In the genomic region with DNA sequence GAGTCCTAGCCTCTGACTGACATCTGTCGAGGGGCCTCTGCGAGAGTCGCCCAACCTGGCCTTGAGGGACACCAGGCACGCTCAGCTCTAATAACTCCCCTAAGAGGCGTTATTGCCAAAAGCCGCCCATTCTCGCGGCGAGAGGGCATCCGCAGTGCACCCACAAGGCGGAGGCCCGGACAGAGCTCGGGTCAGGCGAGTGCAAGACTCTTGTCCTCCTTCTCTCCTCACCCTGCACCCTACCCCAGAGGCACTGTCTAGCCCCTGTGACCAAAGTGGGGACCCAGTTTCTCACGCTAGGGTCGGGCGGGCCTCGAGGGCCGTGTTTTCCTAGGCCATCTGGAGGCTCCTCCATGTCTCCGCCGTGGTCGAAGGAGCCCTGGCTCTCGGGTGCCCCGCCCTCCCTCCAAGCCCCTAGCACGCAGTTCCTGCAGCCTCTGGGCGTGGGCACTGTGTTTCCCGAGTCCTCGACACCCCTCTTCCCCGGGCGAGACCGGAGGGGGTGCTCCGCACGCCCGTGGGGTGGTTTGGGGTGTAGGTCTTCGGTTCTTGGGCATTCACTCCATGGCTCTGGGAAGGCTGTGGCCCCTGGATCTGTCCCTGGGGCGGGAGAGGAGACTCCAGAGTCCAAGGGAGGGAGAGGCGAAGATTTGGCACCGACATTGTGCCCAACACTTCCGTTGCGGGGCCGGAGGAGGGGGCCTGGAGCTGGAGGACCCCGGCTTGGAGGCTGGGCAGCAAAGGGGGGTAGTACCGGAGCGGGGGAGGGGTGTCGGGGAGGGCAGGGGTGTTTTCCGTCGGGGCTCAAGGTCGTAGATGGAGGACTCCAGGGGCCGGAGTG, we compare ENCODE assay signal across 9 cellular contexts. TPM values are rescaled to one million over a fixed set of nuclear protein-coding genes. Genes with fewer than 3 reads are reported as not detected.
DNase-seq lines count a peak whose midpoint lies in the region; ATAC-seq lines count a peak whose summit lies in the region.
"Had no signal": no experiment of that assay in that cellular context is flagged by ENCODE, and none has a peak within 500 bp of the region (broad histone marks: within the 10 kb centered on the region; RNA-seq: fewer than 3 reads in every experiment).

No MANE protein-coding gene starts in this region.

- no peak overlapping the region for H3K4ac ChIP-seq in neuronal stem cell (ENCODE audit: low read length)

- peak overlapping the region; percentile 49 for H2BK15ac ChIP-seq in neuronal stem cell (ENCODE audit: low read length)

- H3K27ac Mint-ChIP-seq in central memory CD8-positive, alpha-beta T cell (ENCODE audit: low read depth): no peak overlapping the region

- H3K27me3 ChIP-seq in Karpas-422 (ENCODE audit: low read length): no peaks in the 10 kb centered on the region
- H3K27me3 ChIP-seq in neuronal stem cell (ENCODE audit: control insufficient read depth in 3 of 3, insufficient read depth in 3 of 3, low read depth in 1 of 3, low read length in 3 of 3): peaks cover 19 to 59% (median 50%) of the 10 kb centered on the region in 3 experiments

- H3K9me3 Mint-ChIP-seq in central memory CD8-positive, alpha-beta T cell: no peaks in the 10 kb centered on the region

- no peak overlapping the region for H3K4me2 ChIP-seq in Karpas-422 (ENCODE audit: low read depth, low read length, poor library complexity, severe bottlenecking)
- H3K4me2 ChIP-seq in neuronal stem cell (ENCODE audit: insufficient read depth, low read length, poor library complexity, severe bottlenecking): peak overlapping the region; percentile 91

- H2AFZ ChIP-seq in Karpas-422 (ENCODE audit: low read length) (no peak overlapping the region), neuronal stem cell (ENCODE audit: low read length) (peak overlapping the region; percentile 38)

- H3K9ac ChIP-seq in Karpas-422 (ENCODE audit: low read length) (no peak overlapping the region), neuronal stem cell (ENCODE audit: low read depth, low read length, poor library complexity) (peak overlapping the region; percentile 60)

- peak; percentile 63 for DNase-seq in DMS53 (lab: John Stamatoyannopoulos, UW)
- DNase-seq in DMS53 treated with DMSO at 0.1 percent for 48 hours (lab: John Stamatoyannopoulos, UW; ENCODE audit: unreplicated experiment): no peak
- DNase-seq in Karpas-422: no peak
- no peak for DNase-seq in central memory CD8-positive, alpha-beta T cell (ENCODE audit: low spot score in 2 of 2)
- no peak for DNase-seq in neuronal stem cell (ENCODE audit: low spot score)
- no peak for DNase-seq in Right ventricle myocardium inferior (ENCODE audit: missing footprints)
- no peak for DNase-seq in SW 1271 (lab: John Stamatoyannopoulos, UW)
- DNase-seq: Right ventricle myocardium superior had no signal

- no peak for ATAC-seq in central memory CD8-positive, alpha-beta T cell (replicated peaks; ENCODE audit: extremely low read depth, poor library complexity, severe bottlenecking)
- no peak for ATAC-seq in HG02571 (IDR thresholded peaks at IDR 0.05; ENCODE audit: unreplicated experiment)
- ATAC-seq in Right ventricle myocardium inferior: no peak

- H3K9me3 ChIP-seq in Karpas-422 (ENCODE audit: low read length) (no peaks in the 10 kb centered on the region), neuronal stem cell (replicated peaks in 1 of 2; ENCODE audit: control insufficient read depth in 2 of 2, insufficient read depth in 1 of 2, low read depth in 1 of 2, low read length in 2 of 2) (peaks cover 0 to 3% of the 10 kb centered on the region in 2 donors)

- H2BK5ac ChIP-seq in neuronal stem cell (ENCODE audit: low read length): peak overlapping the region; percentile 75

- peaks cover 66% of the 10 kb centered on the region for H3K27me3 Mint-ChIP-seq in central memory CD8-positive, alpha-beta T cell

- H3K79me2 ChIP-seq in Karpas-422 (ENCODE audit: low read length): no peaks in the 10 kb centered on the region

- no peak overlapping the region for H3K27ac ChIP-seq in Karpas-422 (ENCODE audit: low read length)
- no peak overlapping the region for H3K27ac ChIP-seq in neuronal stem cell (replicated peaks; ENCODE audit: low read length)

- no CpG with 5 or more reads among the region's 49 CpGs for WGBS in neuronal stem cell (ENCODE audit: extremely low coverage in 2 of 2, insufficient read length in 2 of 2, insufficient replicate concordance in 1 of 2), 2 donors

- H3K4me3 Mint-ChIP-seq in central memory CD8-positive, alpha-beta T cell: peak overlapping the region; percentile 40

- H2BK12ac ChIP-seq in neuronal stem cell (ENCODE audit: low read length): no peak overlapping the region

- H3K4me1 ChIP-seq in Karpas-422 (ENCODE audit: low read length) (peaks cover 30% of the 10 kb centered on the region), neuronal stem cell (ENCODE audit: control insufficient read depth in 2 of 2, insufficient read depth in 1 of 2, low read depth in 1 of 2, low read length in 2 of 2) (peaks cover 12 to 26% of the 10 kb centered on the region in 2 donors)

- H3K36me3 ChIP-seq in Karpas-422 (ENCODE audit: insufficient read depth, low read length) (no peaks in the 10 kb centered on the region), neuronal stem cell (replicated peaks in 1 of 2; ENCODE audit: control insufficient read depth in 2 of 2, insufficient read depth in 2 of 2, low read length in 2 of 2) (no peaks in the 10 kb centered on the region)

- H3K36me3 Mint-ChIP-seq in central memory CD8-positive, alpha-beta T cell (ENCODE audit: insufficient read depth): peaks cover 10% of the 10 kb centered on the region

- peaks cover 11% of the 10 kb centered on the region for H4K20me1 ChIP-seq in Karpas-422 (ENCODE audit: insufficient read depth, low read depth, low read length)

- H2BK120ac ChIP-seq in neuronal stem cell (ENCODE audit: low read depth, low read length): no peak overlapping the region

- no peak overlapping the region for H4K8ac ChIP-seq in neuronal stem cell (ENCODE audit: low read depth, low read length)

- H3K79me1 ChIP-seq in neuronal stem cell (ENCODE audit: low read depth, low read length): no peaks in the 10 kb centered on the region

- H3K23ac ChIP-seq in neuronal stem cell (ENCODE audit: low read depth, low read length, poor library complexity): peak overlapping the region; percentile 99

- no peak overlapping the region for H3K14ac ChIP-seq in neuronal stem cell (ENCODE audit: low read length)

- H3K4me3 ChIP-seq in Karpas-422 (ENCODE audit: low read length) (peak overlapping the region; percentile 70; the same call in 1 of the 2 replicates), neuronal stem cell (ENCODE audit: low read length in 2 of 2) (peak overlapping the region in 1 of 2 donors; percentile 56)

- intact Hi-C loops in Right ventricle myocardium inferior (cut with DNase I): loop anchor here (2.0 kb wide), 1 partner anchor 138 kb away; no protein-coding TSS in a partner anchor

- H2AK5ac ChIP-seq in neuronal stem cell (ENCODE audit: low read depth, low read length): peak overlapping the region; percentile 81

- H3K18ac ChIP-seq in neuronal stem cell (ENCODE audit: low read length): peak overlapping the region; percentile 38

- H3K4me1 Mint-ChIP-seq in central memory CD8-positive, alpha-beta T cell: peaks cover 28% of the 10 kb centered on the region

- no peaks in the 10 kb centered on the region for H3K9me2 ChIP-seq in Karpas-422 (replicated peaks; ENCODE audit: insufficient read depth, low read length)

- H4K91ac ChIP-seq in neuronal stem cell (ENCODE audit: low read depth, low read length, poor library complexity): no peak overlapping the region

RNA-seq across cellular contexts. Expression of a gene that starts 1.0 kb away (rescaled TPM):
- not detected in 2 replicates for total RNA-seq in Karpas-422 (2014; rRNA removed; shearing (Covaris generic); ENCODE audit: low replicate concordance)
- 0.10 TPM for polyA plus RNA-seq in neuronal stem cell (2013, experiment 1 of 2)
- 0.15 TPM for polyA plus RNA-seq in neuronal stem cell (2013, experiment 2 of 2)
- total RNA-seq in Right ventricle myocardium inferior: not detected
- total RNA-seq: Right ventricle myocardium superior had no signal

RNA-seq across cellular contexts. Expression of a gene that starts 9.1 kb away (rescaled TPM):
- total RNA-seq in Karpas-422 (2014; rRNA removed; shearing (Covaris generic); ENCODE audit: low replicate concordance): 6.9 and 21.9 TPM in 2 replicates
- polyA plus RNA-seq in neuronal stem cell (2013, experiment 1 of 2): 1,851 TPM
- 1,853 TPM for polyA plus RNA-seq in neuronal stem cell (2013, experiment 2 of 2)
- total RNA-seq in Right ventricle myocardium inferior: 3.2 TPM

RNA-seq across cellular contexts. Expression of a gene that starts 43.3 kb away (rescaled TPM):
- 59.4 and 106 TPM in 2 replicates for total RNA-seq in Karpas-422 (2014; rRNA removed; shearing (Covaris generic); ENCODE audit: low replicate concordance)
- polyA plus RNA-seq in neuronal stem cell (2013, experiment 1 of 2): 33.3 TPM
- 32.3 TPM for polyA plus RNA-seq in neuronal stem cell (2013, experiment 2 of 2)
- total RNA-seq in Right ventricle myocardium inferior: 67.5 TPM
